Comparison of ENCODE assay signal across 25 cellular contexts in genomic region chr7:138500892-138501291, GRCh38.
"Had no signal": no experiment of that assay in that cellular context is flagged by ENCODE, and none has a peak within 500 bp of the region (broad histone marks: within the 10 kb centered on the region; RNA-seq: fewer than 3 reads in every experiment).

No MANE protein-coding gene starts in this region.

- H3K4me1 ChIP-seq: Peyer's patch, SJCRH30 had no signal

- H3K9me3 ChIP-seq: Peyer's patch, SJCRH30, SK-N-SH had no signal

- H3K27me3 ChIP-seq: brain microvascular endothelial cell, Peyer's patch, SJCRH30 had no signal

- H3K27ac ChIP-seq: brain microvascular endothelial cell, Peyer's patch, RWPE1, SJCRH30, VCaP had no signal

- H3K9me3 Mint-ChIP-seq: activated naive CD4-positive, alpha-beta T cell treated with anti-CD3 and anti-CD28 coated beads, Interleukin-2, amount 50 U/mL, for 24 hours; IgD-negative memory B cell had no signal

- H3K4me2 ChIP-seq: SK-N-SH had no signal

- H3K4me3 ChIP-seq: Peyer's patch, SJCRH30 had no signal

- DNase-seq: activated CD4-positive, alpha-beta T cell treated with anti-CD3 and anti-CD28 coated beads for 48 hours; activated CD4-positive, alpha-beta T cell treated with anti-CD3 and anti-CD28 coated beads, Interleukin-2, amount 50 U/mL, for 48 hours; activated effector memory CD4-positive, alpha-beta T cell treated with Interleukin-2 at 50 U/mL for 16 hours; activated naive CD4-positive, alpha-beta T cell; activated T-cell treated with anti-CD3 and anti-CD28 coated beads for 4 hours; brain microvascular endothelial cell; KG1; NCI-H1092; NCI-H1417; NCI-H1694; NCI-H2029; NCI-H345; NCI-H510A treated with DMSO at 0.1 percent for 48 hours; NCI-H69; NK-92 treated with Interleukin-12 subunit alpha and Interleukin-12 subunit beta, amount 100 ng/mL, for 24 hours; OCI-M1; Peyer's patch; Right ventricle myocardium superior; SJCRH30; SK-N-SH; T-helper 1 cell had no signal

- H3K36me3 ChIP-seq: brain microvascular endothelial cell, Peyer's patch had no signal

- H3K9me2 ChIP-seq: SK-N-SH had no signal

- H3K4me3 Mint-ChIP-seq: activated naive CD4-positive, alpha-beta T cell treated with anti-CD3 and anti-CD28 coated beads, Interleukin-2, amount 50 U/mL, for 24 hours; IgD-negative memory B cell had no signal

- H3K27me3 Mint-ChIP-seq: activated naive CD4-positive, alpha-beta T cell treated with anti-CD3 and anti-CD28 coated beads, Interleukin-2, amount 50 U/mL, for 24 hours; IgD-negative memory B cell had no signal

- H3K27ac Mint-ChIP-seq: activated naive CD4-positive, alpha-beta T cell treated with anti-CD3 and anti-CD28 coated beads, Interleukin-2, amount 50 U/mL, for 24 hours; IgD-negative memory B cell had no signal

- H3K9ac ChIP-seq: SK-N-SH had no signal
